ENCODE assay signal across 1 cellular context in the genomic region with DNA sequence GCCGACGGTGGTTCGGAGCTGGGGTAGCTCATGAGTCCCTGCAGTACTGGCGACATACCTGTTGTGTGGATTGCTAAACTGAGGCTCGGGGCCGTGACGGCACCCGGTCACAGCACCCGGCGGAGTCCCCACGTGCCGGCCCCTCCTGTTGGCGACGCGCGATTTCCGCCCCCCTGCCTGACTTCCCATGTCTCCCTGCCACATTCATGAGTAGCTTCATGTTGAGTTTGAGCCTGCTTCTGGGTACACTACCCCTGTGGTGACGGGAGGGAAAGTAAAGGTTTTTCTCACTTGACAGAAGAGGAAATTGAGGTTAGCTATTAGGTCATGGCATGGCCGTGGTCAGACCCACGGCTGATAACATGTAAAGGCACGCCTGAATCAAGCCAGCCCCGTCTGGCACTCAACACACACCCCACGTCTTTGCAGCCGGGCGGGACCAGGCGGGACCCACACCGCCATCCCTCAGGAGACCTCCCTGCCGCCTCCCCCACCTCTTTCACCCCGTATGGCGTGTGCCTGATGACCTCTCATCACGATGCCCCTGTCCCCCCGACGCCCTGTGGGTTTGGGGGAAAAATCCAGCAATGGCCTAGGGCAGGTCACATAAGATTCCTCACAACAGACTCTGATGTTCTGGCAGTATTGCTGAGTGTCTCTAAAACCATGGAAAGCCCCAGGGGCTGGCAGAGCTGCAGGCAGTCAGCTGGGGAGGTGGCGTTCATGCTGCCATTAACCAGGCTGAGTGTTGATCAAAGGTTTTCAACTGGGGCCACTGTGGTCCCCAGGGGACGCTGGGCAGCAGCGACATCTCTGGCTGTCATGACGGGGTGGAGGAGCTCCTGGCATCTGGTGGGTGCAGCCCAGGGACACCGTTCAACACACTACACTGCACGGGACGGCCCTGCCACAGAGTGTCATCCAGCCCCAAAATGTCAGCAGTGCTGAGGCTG.
TF ChIP-seq lines count a peak whose summit lies in the region.

No MANE protein-coding gene starts in this region.

TF ChIP-seq in GM23338, 12 proteins besides CTCF, POLR2A, EP300 and RAD21 (continued from another document):
- TF ChIP-seq, protein P1, sequence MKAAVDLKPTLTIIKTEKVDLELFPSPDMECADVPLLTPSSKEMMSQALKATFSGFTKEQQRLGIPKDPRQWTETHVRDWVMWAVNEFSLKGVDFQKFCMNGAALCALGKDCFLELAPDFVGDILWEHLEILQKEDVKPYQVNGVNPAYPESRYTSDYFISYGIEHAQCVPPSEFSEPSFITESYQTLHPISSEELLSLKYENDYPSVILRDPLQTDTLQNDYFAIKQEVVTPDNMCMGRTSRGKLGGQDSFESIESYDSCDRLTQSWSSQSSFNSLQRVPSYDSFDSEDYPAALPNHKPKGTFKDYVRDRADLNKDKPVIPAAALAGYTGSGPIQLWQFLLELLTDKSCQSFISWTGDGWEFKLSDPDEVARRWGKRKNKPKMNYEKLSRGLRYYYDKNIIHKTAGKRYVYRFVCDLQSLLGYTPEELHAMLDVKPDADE (IDR thresholded peaks at IDR 0.05), result no peak
- TF ChIP-seq CREB1 (CRISPR knock-in tag; IDR thresholded peaks at IDR 0.05; ENCODE audit: low read depth) (no peak), ZNF331 (CRISPR knock-in tag; IDR thresholded peaks at IDR 0.05; ENCODE audit: low read depth) (no peak), JUNB (IDR thresholded peaks at IDR 0.05; ENCODE audit: unreplicated experiment) (no peak), ZNF462 (CRISPR knock-in tag; IDR thresholded peaks at IDR 0.05) (no peak)
